Comparison of ENCODE assay signal across 19 cellular contexts in genomic region chr5:173718469-173718868, GRCh38.
"Had no signal": no experiment of that assay in that cellular context is flagged by ENCODE, and none has a peak within 500 bp of the region (broad histone marks: within the 10 kb centered on the region; RNA-seq: fewer than 3 reads in every experiment).

No MANE protein-coding gene starts in this region.

- H2AFZ ChIP-seq: hepatocyte had no signal

- H3K79me2 ChIP-seq: hepatocyte had no signal

- H3K4me1 ChIP-seq: uterus had no signal

- ATAC-seq: activated naive CD4-positive, alpha-beta T cell treated with anti-CD3 and anti-CD28 coated beads, Interleukin-2, amount 50 U/mL, for 72 hours; effector memory CD8-positive, alpha-beta T cell; naive thymus-derived CD8-positive, alpha-beta T cell had no signal

- H3K9me3 ChIP-seq: adrenal gland, uterus had no signal

- FAIRE-seq: astrocyte, bronchial epithelial cell had no signal

- H3K27me3 ChIP-seq: adrenal gland, hepatocyte, uterus had no signal

- DNase-seq: activated B cell treated with CpG ODN at 0.5 μM for 24 hours; activated CD4-positive, alpha-beta memory T cell treated with anti-CD3 and anti-CD28 coated beads for 36 hours; activated CD4-positive, alpha-beta T cell treated with anti-CD3 and anti-CD28 coated beads for 4 hours; activated gamma-delta T cell treated with Interleukin-2 at 50 U/mL for 16 hours; activated T-cell treated with anti-CD3 and anti-CD28 coated beads for 4 hours; adrenal gland; effector memory CD8-positive, alpha-beta T cell; foreskin fibroblast; naive thymus-derived CD8-positive, alpha-beta T cell; stimulated activated CD4-positive, alpha-beta T cell treated with anti-CD3 and anti-CD28 coated beads, Interleukin-12 subunit alpha, Interleukin-12 subunit beta, amount 100 ng/mL, for 4 hours; stimulated activated CD4-positive, alpha-beta T cell treated with anti-CD3 and anti-CD28 coated beads, Interleukin-1b, Interleukin-23, amount 100 ng/mL, for 48 hours; stimulated activated CD8-positive, alpha-beta memory T cell treated with anti-CD3 and anti-CD28 coated beads, Interleukin-4, amount 100 ng/mL, for 48 hours; stimulated activated naive CD4-positive, alpha-beta T cell; T-helper 2 cell; uterus had no signal

- H3K4me3 ChIP-seq: adrenal gland, hepatocyte, uterus had no signal

- H3K36me3 ChIP-seq: adrenal gland, uterus had no signal

- H3K27ac ChIP-seq: adrenal gland, hepatocyte, uterus had no signal

- H3K4me2 ChIP-seq: hepatocyte had no signal
